In genomic region chr19:4878491-4878968, GRCh38 we compare ENCODE assay signal across 9 cellular contexts. TPM values are rescaled to one million over a fixed set of nuclear protein-coding genes. Genes with fewer than 3 reads are reported as not detected.
DNase-seq lines count a peak whose midpoint lies in the region; ATAC-seq, FAIRE-seq and TF ChIP-seq lines count a peak whose summit lies in the region.
"Had no signal": no experiment of that assay in that cellular context is flagged by ENCODE, and none has a peak within 500 bp of the region (broad histone marks: within the 10 kb centered on the region; RNA-seq: fewer than 3 reads in every experiment).

No MANE protein-coding gene starts in this region.

- no peak for TF ChIP-seq EP300 in suprapubic skin (IDR thresholded peaks at IDR 0.05)

- no peaks in the 10 kb centered on the region for H3K9me3 ChIP-seq in ascending aorta
- H3K9me3 ChIP-seq in suprapubic skin: no peaks in the 10 kb centered on the region
- H3K9me3 ChIP-seq in kidney (ENCODE audit: control insufficient read depth in 1 of 2, low read length in 2 of 2): no peaks in the 10 kb centered on the region

- no peak for TF ChIP-seq CTCF in ascending aorta (IDR thresholded peaks at IDR 0.05)
- no peak for TF ChIP-seq CTCF in suprapubic skin (IDR thresholded peaks at IDR 0.05)
- no peak for TF ChIP-seq CTCF in kidney (IDR thresholded peaks at IDR 0.05; ENCODE audit: borderline replicate concordance, extremely low read depth, insufficient read depth)

- no peaks in the 10 kb centered on the region for H3K36me3 ChIP-seq in ascending aorta
- no peaks in the 10 kb centered on the region for H3K36me3 ChIP-seq in suprapubic skin
- no peaks in the 10 kb centered on the region for H3K36me3 ChIP-seq in kidney (ENCODE audit: control insufficient read depth in 1 of 2, insufficient read depth in 2 of 2, low read length in 2 of 2)

- peak; percentile 73 for DNase-seq in activated CD8-positive, alpha-beta memory T cell treated with anti-CD3 and anti-CD28 coated beads for 24 hours
- no peak for DNase-seq in activated CD8-positive, alpha-beta memory T cell treated with anti-CD3 and anti-CD28 coated beads, Interleukin-2, amount 50 U/mL, for 4 hours
- no peak for DNase-seq in ascending aorta (ENCODE audit: low spot score in 2 of 2)
- DNase-seq in left kidney (ENCODE audit: low read depth, low spot score): peak; percentile 73
- DNase-seq in suprapubic skin (ENCODE audit: low spot score in 2 of 2): no peak
- no peak for DNase-seq in kidney
- DNase-seq: naive B cell had no signal

- intact Hi-C loops in ascending aorta (cut with DNase I) (loop anchor here (10.0 kb wide), 1 partner anchor 416 kb away; no protein-coding TSS in a partner anchor), kidney (cut with DNase I) (loop anchor here (5.0 kb wide), 1 partner anchor 34 kb away; no protein-coding TSS in a partner anchor)

- H3K4me3 ChIP-seq in ascending aorta: peak overlapping the region in 1 of 2 donors; percentile 39
- no peak overlapping the region for H3K4me3 ChIP-seq in suprapubic skin
- H3K4me3 ChIP-seq in kidney (ENCODE audit: low read length in 2 of 2): no peak overlapping the region

- H3K4me1 ChIP-seq in ascending aorta: peaks cover 3 to 15% of the 10 kb centered on the region in 2 donors
- peaks cover 7% of the 10 kb centered on the region for H3K4me1 ChIP-seq in suprapubic skin
- H3K4me1 ChIP-seq in kidney (ENCODE audit: control insufficient read depth in 1 of 2, insufficient read depth in 1 of 2, low read depth in 1 of 2, low read length in 2 of 2): no peaks in the 10 kb centered on the region

- ATAC-seq in HG02763 (IDR thresholded peaks at IDR 0.05; ENCODE audit: unreplicated experiment): no peak
- no peak for ATAC-seq in HG03457 (IDR thresholded peaks at IDR 0.05; ENCODE audit: unreplicated experiment)

- FAIRE-seq in kidney (lab: Jason Lieb, UNC): no peak

- H3K9ac ChIP-seq in kidney (ENCODE audit: low read length in 2 of 2): no peak overlapping the region

- 48% methylated on average over 13 of the region's 23 CpGs for WGBS in suprapubic skin

- H3K27me3 ChIP-seq in ascending aorta (no peaks in the 10 kb centered on the region), suprapubic skin (peaks cover 5% of the 10 kb centered on the region)

- no peak for TF ChIP-seq POLR2A in suprapubic skin (IDR thresholded peaks at IDR 0.05)

- peak overlapping the region; percentile 71 to 77 for H3K27ac ChIP-seq in ascending aorta
- peak overlapping the region; percentile 19 for H3K27ac ChIP-seq in suprapubic skin
- H3K27ac ChIP-seq in kidney (ENCODE audit: low read depth in 2 of 2, low read length in 2 of 2): no peak overlapping the region

RNA-seq across cellular contexts. Expression of gene PLIN3, which starts 11.1 kb away (rescaled TPM):
- total RNA-seq in ascending aorta (84.3 TPM), suprapubic skin (10 to 100 TPM; 52.4 to 74.9 (median 65.5) TPM), kidney (60.0 TPM)
- polyA plus RNA-seq in kidney (ENCODE audit: insufficient read depth, low read depth, low replicate concordance): 30.5 TPM

RNA-seq across cellular contexts. Expression of gene ARRDC5, which starts 24.2 kb away (rescaled TPM):
- total RNA-seq in ascending aorta (8.6 TPM), suprapubic skin (under 1 TPM in 1 of 4 donors, not detected in 3; 0.48 TPM), kidney (1.4 TPM)
- not detected for polyA plus RNA-seq in kidney (ENCODE audit: insufficient read depth, low read depth, low replicate concordance)

RNA-seq across cellular contexts. Expression of gene UHRF1, which starts 30.8 kb away (rescaled TPM):
- 0.32 TPM for total RNA-seq in ascending aorta
- total RNA-seq in suprapubic skin: 1 to 10 TPM in 3 of 4 donors, under 1 TPM in 1; 0.40 to 3.7 (median 2.8) TPM
- 3.1 TPM for total RNA-seq in kidney
- 0.19 TPM for polyA plus RNA-seq in kidney (ENCODE audit: insufficient read depth, low read depth, low replicate concordance)

RNA-seq across cellular contexts. Expression of gene TICAM1, which starts 47.0 kb away (rescaled TPM):
- total RNA-seq in ascending aorta (20.3 TPM), suprapubic skin (10 to 100 TPM; 16.5 to 28.3 (median 20.3) TPM), kidney (23.0 TPM)
- polyA plus RNA-seq in kidney (ENCODE audit: insufficient read depth, low read depth, low replicate concordance): 9.9 TPM

Comparison
In these comparisons a context has a peak if more than half of its experiments do, and no peak if none do; other contexts are left out.
1. DNase-seq: peak in activated CD8-positive, alpha-beta memory T cell treated with anti-CD3 and anti-CD28 coated beads for 24 hours (single experiment) and left kidney (single experiment); none in activated CD8-positive, alpha-beta memory T cell treated with anti-CD3 and anti-CD28 coated beads, Interleukin-2, amount 50 U/mL, for 4 hours (single experiment), ascending aorta (0 of 2), suprapubic skin (0 of 2) and kidney (single experiment).
2. H3K27ac ChIP-seq: peak in ascending aorta (2 of 2) and suprapubic skin (single experiment); none in kidney (0 of 2).